ENCODE assay signal across 13 cellular contexts in genomic region chr22:45866398-45867117, GRCh38.
A peak's percentile ranks its signal among the peaks of the same experiment; 100 is the strongest.
DNase-seq lines count a peak whose midpoint lies in the region; ATAC-seq and TF ChIP-seq lines count a peak whose summit lies in the region.
"Had no signal": no experiment of that assay in that cellular context is flagged by ENCODE, and none has a peak within 500 bp of the region (broad histone marks: within the 10 kb centered on the region; RNA-seq: fewer than 3 reads in every experiment).

No MANE protein-coding gene starts in this region.

- H3K4me1 Mint-ChIP-seq in activated CD8-positive, alpha-beta memory T cell treated with anti-CD3 and anti-CD28 coated beads, Interleukin-2, amount 10 ng/mL, durations not matched to agents 7 days and 5 days: peaks cover 2% of the 10 kb centered on the region

- 0% methylated on average over 4 of the region's 75 CpGs; no CpG with 5 or more reads in 1 of the 2 donors for WGBS in esophagus squamous epithelium, 2 donors
- WGBS in mesendoderm (ENCODE audit: extremely low coverage, insufficient coverage, low lambda C conversion rate): no CpG with 5 or more reads among the region's 75 CpGs
- WGBS in suprapubic skin: 3% methylated on average over 22 of the region's 75 CpGs

- H4K8ac ChIP-seq in mesendoderm (ENCODE audit: low read depth, low read length): no peak overlapping the region

- TF ChIP-seq CTCF in esophagus squamous epithelium (IDR thresholded peaks at IDR 0.05): no peak
- no peak for TF ChIP-seq CTCF in suprapubic skin (IDR thresholded peaks at IDR 0.05)

- no peak overlapping the region for H2AK5ac ChIP-seq in mesendoderm (ENCODE audit: low read length)

- no peak overlapping the region for H3K4ac ChIP-seq in mesendoderm (ENCODE audit: low read depth, low read length)

- no peaks in the 10 kb centered on the region for H3K79me2 ChIP-seq in mesendoderm (ENCODE audit: control insufficient read depth, insufficient read depth, low read length)

- H3K27ac Mint-ChIP-seq in activated CD8-positive, alpha-beta memory T cell treated with anti-CD3 and anti-CD28 coated beads, Interleukin-2, amount 10 ng/mL, durations not matched to agents 7 days and 5 days: no peak overlapping the region
- H3K27ac Mint-ChIP-seq: activated naive CD8-positive, alpha-beta T cell treated with anti-CD3 and anti-CD28 coated beads, Interleukin-2, amount 10 ng/mL, durations not matched to agents 7 days and 5 days; type B pancreatic cell had no signal

- H3K4me1 ChIP-seq in esophagus squamous epithelium (peaks cover 37 to 53% (median 41%) of the 10 kb centered on the region in 3 donors), mesendoderm (ENCODE audit: control insufficient read depth, low read depth, low read length) (no peaks in the 10 kb centered on the region), suprapubic skin (peaks cover 47% of the 10 kb centered on the region)
- H3K4me1 ChIP-seq in effector memory CD4-positive, alpha-beta T cell (ENCODE audit: control insufficient read depth, insufficient read depth, low read length, poor library complexity, severe bottlenecking): no peaks in the 10 kb centered on the region

- H4K5ac ChIP-seq in mesendoderm (ENCODE audit: low read length): no peak overlapping the region

- H3K27ac ChIP-seq in esophagus squamous epithelium (peak overlapping the region; percentile 22 to 62 (median 39)), mesendoderm (ENCODE audit: low read depth, low read length) (no peak overlapping the region), suprapubic skin (peak overlapping the region; percentile 19)
- no peak overlapping the region for H3K27ac ChIP-seq in effector memory CD4-positive, alpha-beta T cell (ENCODE audit: insufficient read depth, low read length, poor library complexity, severe bottlenecking)
- H3K27ac ChIP-seq: RWPE1 had no signal

- peak overlapping the region; percentile 42 for H3K56ac ChIP-seq in mesendoderm (ENCODE audit: low read length)

- no peaks in the 10 kb centered on the region for H3K79me1 ChIP-seq in mesendoderm (ENCODE audit: low read length)

- no peak for TF ChIP-seq EP300 in suprapubic skin (IDR thresholded peaks at IDR 0.05)

- DNase-seq in activated CD8-positive, alpha-beta memory T cell treated with anti-CD3 and anti-CD28 coated beads for 24 hours: peak; percentile 52
- DNase-seq in activated CD8-positive, alpha-beta memory T cell treated with anti-CD3 and anti-CD28 coated beads, Interleukin-2, amount 10 ng/mL, durations not matched to agents 7 days and 5 days: no peak
- no peak for DNase-seq in esophagus squamous epithelium (lab: John Stamatoyannopoulos, UW)
- no peak for DNase-seq in mesendoderm
- DNase-seq in suprapubic skin (ENCODE audit: low spot score in 2 of 2): peak in 1 of 2 donors; percentile 55
- DNase-seq in activated CD4-positive, alpha-beta T cell treated with anti-CD3 and anti-CD28 coated beads for 1 hour: no peak
- DNase-seq in effector memory CD4-positive, alpha-beta T cell: no peak
- DNase-seq in NCI-H2107 treated with DMSO at 0.1 percent for 48 hours (lab: John Stamatoyannopoulos, UW; ENCODE audit: unreplicated experiment): no peak
- DNase-seq: activated naive CD8-positive, alpha-beta T cell treated with anti-CD3 and anti-CD28 coated beads, Interleukin-2, amount 10 ng/mL, durations not matched to agents 7 days and 5 days; NCI-H1417 treated with DMSO at 0.1 percent for 48 hours; small intestine had no signal

- no peaks in the 10 kb centered on the region for H3K36me3 Mint-ChIP-seq in activated CD8-positive, alpha-beta memory T cell treated with anti-CD3 and anti-CD28 coated beads, Interleukin-2, amount 10 ng/mL, durations not matched to agents 7 days and 5 days
- H3K36me3 Mint-ChIP-seq: activated naive CD8-positive, alpha-beta T cell treated with anti-CD3 and anti-CD28 coated beads, Interleukin-2, amount 10 ng/mL, durations not matched to agents 7 days and 5 days had no signal

- H2BK5ac ChIP-seq in mesendoderm (ENCODE audit: low read length): no peak overlapping the region

- peaks cover 0 to 4% (median 0%) of the 10 kb centered on the region in 3 donors for H3K9me3 ChIP-seq in esophagus squamous epithelium
- no peaks in the 10 kb centered on the region for H3K9me3 ChIP-seq in suprapubic skin
- no peaks in the 10 kb centered on the region for H3K9me3 ChIP-seq in effector memory CD4-positive, alpha-beta T cell (ENCODE audit: control insufficient read depth, low read length)

- no peak for TF ChIP-seq POLR2A in esophagus squamous epithelium (IDR thresholded peaks at IDR 0.05)
- TF ChIP-seq POLR2A in suprapubic skin (IDR thresholded peaks at IDR 0.05): no peak

- CTCF ChIA-PET in activated CD8-positive, alpha-beta memory T cell treated with anti-CD3 and anti-CD28 coated beads, Interleukin-2, amount 10 ng/mL, durations not matched to agents 7 days and 5 days (lab: Charles Lee): interaction anchor here (1.6 kb wide), 1 partner anchor 15 kb away, joined by 3 read pairs; no protein-coding TSS in a partner anchor

- ATAC-seq in activated CD8-positive, alpha-beta memory T cell treated with anti-CD3 and anti-CD28 coated beads, Interleukin-2, amount 10 ng/mL, durations not matched to agents 7 days and 5 days: no peak

- H3K27me3 ChIP-seq in esophagus squamous epithelium (peaks cover 0 to 58% (median 0%) of the 10 kb centered on the region in 4 donors), mesendoderm (ENCODE audit: insufficient read depth, low read length, poor library complexity) (peaks cover 29% of the 10 kb centered on the region), suprapubic skin (peaks cover 36% of the 10 kb centered on the region)
- H3K27me3 ChIP-seq in effector memory CD4-positive, alpha-beta T cell (replicated peaks; ENCODE audit: control insufficient read depth, insufficient read depth, low read length, poor library complexity, severe bottlenecking): peaks cover 11% of the 10 kb centered on the region

- no peaks in the 10 kb centered on the region for H3K9me3 Mint-ChIP-seq in activated CD8-positive, alpha-beta memory T cell treated with anti-CD3 and anti-CD28 coated beads, Interleukin-2, amount 10 ng/mL, durations not matched to agents 7 days and 5 days (ENCODE audit: low read depth)
- H3K9me3 Mint-ChIP-seq: activated naive CD8-positive, alpha-beta T cell treated with anti-CD3 and anti-CD28 coated beads, Interleukin-2, amount 10 ng/mL, durations not matched to agents 7 days and 5 days; type B pancreatic cell had no signal

- H2BK120ac ChIP-seq in mesendoderm (ENCODE audit: low read depth, low read length): no peak overlapping the region

- H2BK15ac ChIP-seq in mesendoderm (replicated peaks; ENCODE audit: low read depth): no peak overlapping the region

- H3K18ac ChIP-seq in mesendoderm (ENCODE audit: low read length): no peak overlapping the region

- H3K23ac ChIP-seq in mesendoderm (ENCODE audit: low read length): peak overlapping the region; percentile 80

- H3K4me2 ChIP-seq in mesendoderm (ENCODE audit: low read length): peak overlapping the region; percentile 40

- peak overlapping the region; percentile 48 for H3K9ac ChIP-seq in mesendoderm (ENCODE audit: low read length)

- intact Hi-C loops in esophagus squamous epithelium (cut with DNase I): loop anchor here (10.0 kb wide), 1 partner anchor 222 kb away; no protein-coding TSS in a partner anchor

- H3K36me3 ChIP-seq in esophagus squamous epithelium (no peaks in the 10 kb centered on the region), mesendoderm (ENCODE audit: control insufficient read depth, insufficient read depth, low read length) (no peaks in the 10 kb centered on the region), suprapubic skin (no peaks in the 10 kb centered on the region)
- H3K36me3 ChIP-seq in effector memory CD4-positive, alpha-beta T cell (ENCODE audit: control insufficient read depth, insufficient read depth, low read length): no peaks in the 10 kb centered on the region

- H3K4me3 Mint-ChIP-seq in activated CD8-positive, alpha-beta memory T cell treated with anti-CD3 and anti-CD28 coated beads, Interleukin-2, amount 10 ng/mL, durations not matched to agents 7 days and 5 days: no peak overlapping the region
- H3K4me3 Mint-ChIP-seq: activated naive CD8-positive, alpha-beta T cell treated with anti-CD3 and anti-CD28 coated beads, Interleukin-2, amount 10 ng/mL, durations not matched to agents 7 days and 5 days had no signal

- H3K27me3 Mint-ChIP-seq in activated CD8-positive, alpha-beta memory T cell treated with anti-CD3 and anti-CD28 coated beads, Interleukin-2, amount 10 ng/mL, durations not matched to agents 7 days and 5 days: peaks cover 57% of the 10 kb centered on the region

- H3K4me3 ChIP-seq in esophagus squamous epithelium (peak overlapping the region; percentile 29 to 50 (median 36)), mesendoderm (ENCODE audit: low read length) (no peak overlapping the region), suprapubic skin (peak overlapping the region; percentile 44)
- H3K4me3 ChIP-seq in effector memory CD4-positive, alpha-beta T cell (ENCODE audit: insufficient read depth, low read depth, low read length, poor library complexity, severe bottlenecking): no peak overlapping the region

Comparison
In these comparisons a context has a peak if more than half of its experiments do, and no peak if none do; other contexts are left out.
1. H3K27ac ChIP-seq: peak in esophagus squamous epithelium (4 of 4) and suprapubic skin (single experiment); none in mesendoderm (single experiment) and effector memory CD4-positive, alpha-beta T cell (single experiment).
2. H3K4me3 ChIP-seq: peak in esophagus squamous epithelium (4 of 4) and suprapubic skin (single experiment); none in mesendoderm (single experiment) and effector memory CD4-positive, alpha-beta T cell (single experiment).